Comparison of ENCODE assay signal across 27 cellular contexts in the genomic region with DNA sequence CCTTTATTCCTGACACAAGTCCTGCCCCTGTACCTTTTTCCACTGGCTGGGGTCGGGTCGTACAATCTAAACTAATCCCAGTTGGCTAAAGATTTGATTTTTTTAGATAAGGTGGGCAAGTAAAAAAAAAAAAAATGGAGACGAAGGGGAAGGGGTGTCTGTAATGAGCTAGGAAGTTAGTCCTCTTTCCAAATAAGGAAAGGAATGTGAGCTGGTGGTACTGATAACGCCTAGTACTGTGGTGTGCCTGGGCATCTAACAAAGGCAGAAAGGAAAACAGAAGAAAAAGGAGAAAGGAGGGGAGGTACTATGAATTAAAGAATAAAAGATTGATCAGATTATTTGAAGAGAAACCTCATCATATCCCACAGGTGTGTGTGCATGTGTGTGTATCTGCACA. TPM values are rescaled to one million over a fixed set of nuclear protein-coding genes. Genes with fewer than 3 reads are reported as not detected.
"Had no signal": no experiment of that assay in that cellular context is flagged by ENCODE, and none has a peak within 500 bp of the region (broad histone marks: within the 10 kb centered on the region; RNA-seq: fewer than 3 reads in every experiment).

No MANE protein-coding gene starts in this region.

- H3K4me1 Mint-ChIP-seq: activated B cell treated with CpG ODN at 0.5 μM for 24 hours; activated CD4-positive, alpha-beta memory T cell treated with anti-CD3 and anti-CD28 coated beads, Interleukin-2, amount 10 ng/mL, durations not matched to agents 7 days and 5 days; activated CD4-positive, alpha-beta T cell treated with anti-CD3 and anti-CD28 coated beads, Interleukin-2, amount 10 ng/mL, durations not matched to agents 7 days and 5 days; activated naive CD4-positive, alpha-beta T cell treated with anti-CD3 and anti-CD28 coated beads, Interleukin-2, amount 10 ng/mL, durations not matched to agents 7 days and 5 days; activated naive CD8-positive, alpha-beta T cell treated with anti-CD3 and anti-CD28 coated beads for 36 hours; T-helper 17 cell had no signal

- H3K27me3 ChIP-seq: brain microvascular endothelial cell had no signal

- H3K4me3 Mint-ChIP-seq: activated B cell treated with CpG ODN at 0.5 μM for 24 hours; activated CD4-positive, alpha-beta memory T cell treated with anti-CD3 and anti-CD28 coated beads, Interleukin-2, amount 10 ng/mL, durations not matched to agents 7 days and 5 days; activated CD4-positive, alpha-beta T cell treated with anti-CD3 and anti-CD28 coated beads, Interleukin-2, amount 10 ng/mL, durations not matched to agents 7 days and 5 days; activated naive CD4-positive, alpha-beta T cell treated with anti-CD3 and anti-CD28 coated beads, Interleukin-2, amount 10 ng/mL, durations not matched to agents 7 days and 5 days; activated naive CD8-positive, alpha-beta T cell treated with anti-CD3 and anti-CD28 coated beads for 36 hours; activated T-cell treated with anti-CD3 and anti-CD28 coated beads, Interleukin-2, amount 50 U/mL, for 72 hours; T-helper 17 cell had no signal

- H3K4me3 ChIP-seq: PC-9 had no signal

- H3K36me3 Mint-ChIP-seq: activated naive CD4-positive, alpha-beta T cell treated with anti-CD3 and anti-CD28 coated beads, Interleukin-2, amount 10 ng/mL, durations not matched to agents 7 days and 5 days; activated naive CD8-positive, alpha-beta T cell treated with anti-CD3 and anti-CD28 coated beads for 36 hours had no signal

- H3K27ac Mint-ChIP-seq: activated B cell treated with CpG ODN at 0.5 μM for 24 hours; activated CD4-positive, alpha-beta memory T cell treated with anti-CD3 and anti-CD28 coated beads, Interleukin-2, amount 10 ng/mL, durations not matched to agents 7 days and 5 days; activated CD4-positive, alpha-beta T cell treated with anti-CD3 and anti-CD28 coated beads, Interleukin-2, amount 10 ng/mL, durations not matched to agents 7 days and 5 days; activated naive CD4-positive, alpha-beta T cell treated with anti-CD3 and anti-CD28 coated beads, Interleukin-2, amount 10 ng/mL, durations not matched to agents 7 days and 5 days; activated naive CD8-positive, alpha-beta T cell treated with anti-CD3 and anti-CD28 coated beads for 36 hours; activated T-cell treated with anti-CD3 and anti-CD28 coated beads, Interleukin-2, amount 50 U/mL, for 72 hours; activated T-helper 2 cell treated with anti-CD3 and anti-CD28 coated beads, Interferon-gamma antibody, Interleukin-2, Interleukin-4, amounts not matched to agents 10 μg/mL and 5 μg/mL and 100 μg/mL, durations not matched to agents 14 hours and 24 hours and 36 hours; T-helper 17 cell had no signal

- H3K36me3 ChIP-seq: brain microvascular endothelial cell had no signal

- H3K27ac ChIP-seq: brain microvascular endothelial cell, PC-9 had no signal

- DNase-seq: activated B cell treated with CpG ODN at 0.5 μM for 24 hours; activated CD4-positive, alpha-beta memory T cell treated with anti-CD3 and anti-CD28 coated beads, Interleukin-2, amount 10 ng/mL, durations not matched to agents 7 days and 5 days; activated CD4-positive, alpha-beta T cell treated with anti-CD3 and anti-CD28 coated beads for 1 hour; activated CD4-positive, alpha-beta T cell treated with anti-CD3 and anti-CD28 coated beads, Interleukin-2, amount 10 ng/mL, durations not matched to agents 7 days and 5 days; activated CD8-positive, alpha-beta memory T cell treated with anti-CD3 and anti-CD28 coated beads, Interleukin-2, amount 50 U/mL, for 4 hours; activated gamma-delta T cell treated with Interleukin-2 at 50 U/mL for 16 hours; activated naive CD4-positive, alpha-beta T cell treated with anti-CD3 and anti-CD28 coated beads, Interleukin-2, amount 10 ng/mL, durations not matched to agents 7 days and 5 days; activated naive CD8-positive, alpha-beta T cell treated with anti-CD3 and anti-CD28 coated beads for 36 hours; activated T-cell treated with anti-CD3 and anti-CD28 coated beads, Interleukin-2, amount 50 U/mL, for 72 hours; brain microvascular endothelial cell; cerebellar nuclear complex; KG1; NCI-H1048; NCI-H146; NCI-H187 treated with DMSO at 0.1 percent for 48 hours; NCI-H2171; NCI-H2227 treated with DMSO at 0.1 percent for 48 hours; NCI-H446 treated with DMSO at 0.1 percent for 48 hours; PC-9; SHP77 treated with DMSO at 0.1 percent for 48 hours; T-helper 17 cell; T-helper 9 cell had no signal

- H3K27me3 Mint-ChIP-seq: activated B cell treated with CpG ODN at 0.5 μM for 24 hours; activated CD4-positive, alpha-beta memory T cell treated with anti-CD3 and anti-CD28 coated beads, Interleukin-2, amount 10 ng/mL, durations not matched to agents 7 days and 5 days; activated CD4-positive, alpha-beta T cell treated with anti-CD3 and anti-CD28 coated beads, Interleukin-2, amount 10 ng/mL, durations not matched to agents 7 days and 5 days; activated naive CD4-positive, alpha-beta T cell treated with anti-CD3 and anti-CD28 coated beads, Interleukin-2, amount 10 ng/mL, durations not matched to agents 7 days and 5 days; activated naive CD8-positive, alpha-beta T cell treated with anti-CD3 and anti-CD28 coated beads for 36 hours; T-helper 17 cell had no signal

RNA-seq across cellular contexts. Expression of gene PRDM9, which starts 21.3 kb away (rescaled TPM):
- total RNA-seq: activated B cell treated with CpG ODN at 0.5 μM for 24 hours; activated CD4-positive, alpha-beta memory T cell treated with anti-CD3 and anti-CD28 coated beads, Interleukin-2, amount 10 ng/mL, durations not matched to agents 7 days and 5 days; activated CD4-positive, alpha-beta T cell treated with anti-CD3 and anti-CD28 coated beads, Interleukin-2, amount 10 ng/mL, durations not matched to agents 7 days and 5 days; activated naive CD8-positive, alpha-beta T cell treated with anti-CD3 and anti-CD28 coated beads for 36 hours; activated T-cell treated with anti-CD3 and anti-CD28 coated beads, Interleukin-2, amount 50 U/mL, for 72 hours; activated T-helper 2 cell treated with anti-CD3 and anti-CD28 coated beads, Interferon-gamma antibody, Interleukin-2, Interleukin-4, amounts not matched to agents 10 μg/mL and 5 μg/mL and 100 μg/mL, durations not matched to agents 14 hours and 24 hours and 36 hours; cardiac septum; LHCN-M2; M059J; PC-9; T-helper 17 cell had no signal
- polyA plus RNA-seq: adipose tissue had no signal
